9 cellular contexts compared by ENCODE assay signal in genomic region chr12:15899282-15899870, GRCh38. TPM values are rescaled to one million over a fixed set of nuclear protein-coding genes. Genes with fewer than 3 reads are reported as not detected.
DNase-seq lines count a peak whose midpoint lies in the region; ATAC-seq, FAIRE-seq and TF ChIP-seq lines count a peak whose summit lies in the region.
"Had no signal": no experiment of that assay in that cellular context is flagged by ENCODE, and none has a peak within 500 bp of the region (broad histone marks: within the 10 kb centered on the region; RNA-seq: fewer than 3 reads in every experiment).

No MANE protein-coding gene starts in this region.

- no peaks in the 10 kb centered on the region for H3K27me3 Mint-ChIP-seq in naive B cell

- DNase-seq in DMS153 (lab: John Stamatoyannopoulos, UW): peak; percentile 2
- DNase-seq in NCI-H146 treated with DMSO at 0.1 percent for 48 hours (lab: John Stamatoyannopoulos, UW; ENCODE audit: unreplicated experiment): peak; percentile 35
- DNase-seq in bronchial epithelial cell (ENCODE audit: low read depth): peak; percentile 37
- peak; percentile 28 for DNase-seq in naive B cell
- no peak for DNase-seq in NCI-H1048 (lab: John Stamatoyannopoulos, UW)
- DNase-seq: right cardiac atrium had no signal

- H3K4me3 Mint-ChIP-seq in naive B cell: no peak overlapping the region

- peaks cover 13 to 19% of the 10 kb centered on the region in 2 donors for H3K36me3 Mint-ChIP-seq in naive B cell

- TF ChIP-seq CTCF in bronchial epithelial cell (IDR thresholded peaks at IDR 0.05; ENCODE audit: insufficient read depth, low read length, severe bottlenecking): peak; percentile 38

- FAIRE-seq in bronchial epithelial cell (lab: Jason Lieb, UNC): no peak

- H3K27me3 ChIP-seq in bronchial epithelial cell (ENCODE audit: control insufficient read depth, insufficient read depth, low read length): no peaks in the 10 kb centered on the region

- peaks cover 11% of the 10 kb centered on the region for H3K36me3 ChIP-seq in bronchial epithelial cell (ENCODE audit: control insufficient read depth, insufficient read depth, low read length)

- no peak overlapping the region for H3K4me3 ChIP-seq in bronchial epithelial cell (ENCODE audit: low read depth, low read length)

- H3K9me3 Mint-ChIP-seq in naive B cell: no peaks in the 10 kb centered on the region

- H3K4me1 Mint-ChIP-seq in naive B cell: peaks cover 0 to 4% (median 3%) of the 10 kb centered on the region in 3 donors

- peak overlapping the region in 3 of 6 donors; percentile 2 to 88 (median 15) for H3K27ac Mint-ChIP-seq in naive B cell

- ATAC-seq in GM19328 (IDR thresholded peaks at IDR 0.05; ENCODE audit: unreplicated experiment) (peak; percentile 50), naive B cell (ENCODE audit: low read depth in 2 of 2) (peak; percentile 42 to 56), GM19455 (IDR thresholded peaks at IDR 0.05; ENCODE audit: unreplicated experiment) (no peak), GM19452 (IDR thresholded peaks at IDR 0.05; ENCODE audit: unreplicated experiment) (no peak)

RNA-seq across cellular contexts. Expression of gene DERA, which starts 11.8 kb away (rescaled TPM):
- 58.4 and 83.3 TPM in 2 replicates for total RNA-seq in bronchial epithelial cell
- polyA plus RNA-seq in naive B cell (ENCODE audit: low read depth in 6 of 6): 10 to 100 TPM; 40.4 to 51.5 (median 46.9) TPM

RNA-seq across cellular contexts. Expression of gene STRAP, which starts 17.2 kb away (rescaled TPM):
- total RNA-seq in bronchial epithelial cell: 82.4 and 90.8 TPM in 2 replicates
- 100 to 1,000 TPM in 3 of 6 donors, 10 to 100 TPM in 3; 87.8 to 164 (median 101) TPM for polyA plus RNA-seq in naive B cell (ENCODE audit: low read depth in 6 of 6)

Comparison
In these comparisons a context has a peak if more than half of its experiments do, and no peak if none do; other contexts are left out.
1. ATAC-seq: peak in GM19328 (single experiment) and naive B cell (2 of 2); none in GM19455 (single experiment) and GM19452 (single experiment).